In the genomic region with DNA sequence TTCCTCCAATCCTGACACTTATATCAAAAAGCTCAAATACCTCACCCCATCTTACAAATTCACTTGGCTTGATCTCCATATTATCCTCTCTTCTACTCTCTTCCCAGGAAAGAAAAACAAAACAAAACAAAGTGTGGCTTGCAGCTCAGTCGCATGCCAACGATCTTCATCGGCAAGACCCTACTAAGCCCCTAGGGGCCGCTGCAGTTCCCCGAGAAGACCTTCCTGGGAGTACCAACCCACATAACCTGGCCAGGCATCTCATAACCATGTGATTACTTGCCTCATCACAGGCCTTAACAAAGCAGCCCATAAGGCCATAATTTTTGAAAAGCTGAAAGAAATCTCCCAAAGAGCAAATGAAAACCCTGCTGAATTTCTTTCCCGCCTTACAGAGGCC, we compare ENCODE assay signal across 8 cellular contexts.
DNase-seq lines count a peak whose midpoint lies in the region; ATAC-seq and TF ChIP-seq lines count a peak whose summit lies in the region.

No MANE protein-coding gene starts in this region.

- peak overlapping the region; percentile 73; the same call in 1 of the 2 replicates for H3K4me2 ChIP-seq in DOHH2 (ENCODE audit: low read length)

- 56% methylated on average over 6 of the region's 6 CpGs for WGBS in liver

- H3F3A ChIP-seq in DOHH2 (ENCODE audit: control insufficient read depth, insufficient read depth), result peaks cover 11% of the 10 kb centered on the region

- no peaks in the 10 kb centered on the region for H3K9me2 ChIP-seq in DOHH2 (replicated peaks; ENCODE audit: control insufficient read depth, low read length)

- H3K4me1 ChIP-seq in DOHH2 (ENCODE audit: control insufficient read depth, low read length) (peaks cover 57% of the 10 kb centered on the region), liver (ENCODE audit: control insufficient read depth in 4 of 4, insufficient read depth in 4 of 4, low read length in 3 of 4) (no peaks in the 10 kb centered on the region)

- H3K9me3 ChIP-seq in DOHH2 (ENCODE audit: control insufficient read depth, insufficient read depth, low read length) (peaks cover 77% of the 10 kb centered on the region), liver (ENCODE audit: control insufficient read depth in 4 of 4, low read length in 3 of 4) (peaks cover 0 to 3% (median 0%) of the 10 kb centered on the region in 4 donors)

- no peaks in the 10 kb centered on the region for H4K20me1 ChIP-seq in DOHH2 (ENCODE audit: control insufficient read depth, insufficient read depth, low read depth, low read length)

- H3K27ac ChIP-seq in DOHH2 (ENCODE audit: low read depth, low read length), result peak overlapping the region; percentile 93
- no peak overlapping the region for H3K27ac ChIP-seq in VCaP
- H3K27ac ChIP-seq in liver (ENCODE audit: low read depth in 1 of 2, low read length in 2 of 2), result no peak overlapping the region

- H3K36me3 ChIP-seq in DOHH2 (ENCODE audit: control insufficient read depth, low read length), result peaks cover 82% of the 10 kb centered on the region
- no peaks in the 10 kb centered on the region for H3K36me3 ChIP-seq in liver (ENCODE audit: control insufficient read depth in 4 of 4, insufficient read depth in 3 of 4, low read depth in 1 of 4, low read length in 3 of 4)

- DNase-seq in LoVo (ENCODE audit: low spot score) (peak; percentile 24), activated gamma-delta T cell treated with Interleukin-2 at 50 U/mL for 16 hours (no peak), NCI-H524 treated with DMSO at 0.1 percent for 48 hours (lab: John Stamatoyannopoulos, UW) (no peak), GM10266 (ENCODE audit: extremely low spot score) (no peak)

- TF ChIP-seq RAD21 in liver (IDR thresholded peaks at IDR 0.05), result peak; percentile 71 to 81

- TF ChIP-seq CTCF in DOHH2 (IDR thresholded peaks at IDR 0.05; ENCODE audit: low read depth, low read length, poor library complexity, severe bottlenecking) (peak; percentile 21), VCaP (conservative IDR thresholded peaks at IDR 0.05) (peak; percentile 44; the same call in 1 of the 2 replicates), liver (IDR thresholded peaks at IDR 0.05; ENCODE audit: low read depth, low read length, missing input control) (peak; percentile 41), GM10266 (IDR thresholded peaks at IDR 0.05; ENCODE audit: control insufficient read depth, insufficient read depth, low read depth, missing control alignments) (no peak)

- H3K27me3 ChIP-seq in DOHH2 (ENCODE audit: control insufficient read depth, low read length) (no peaks in the 10 kb centered on the region), liver (ENCODE audit: control insufficient read depth in 4 of 4, insufficient read depth in 4 of 4, low read length in 3 of 4) (no peaks in the 10 kb centered on the region)

- ATAC-seq in HG03095 (IDR thresholded peaks at IDR 0.05; ENCODE audit: unreplicated experiment), result no peak

- H3K4me3 ChIP-seq in DOHH2 (ENCODE audit: low read length) (peak overlapping the region; percentile 70), liver (ENCODE audit: low read depth in 1 of 3, low read length in 3 of 3) (no peak overlapping the region)

- H3K9ac ChIP-seq in liver (ENCODE audit: low read depth in 1 of 2, low read length in 2 of 2), result no peak overlapping the region

- peaks cover 16% of the 10 kb centered on the region for H3K79me2 ChIP-seq in DOHH2 (ENCODE audit: control insufficient read depth, low read length)

TF ChIP-seq in liver, 16 proteins besides CTCF, POLR2A, EP300 and RAD21:
- TF ChIP-seq SP1 (IDR thresholded peaks at IDR 0.05), result no peak
- TF ChIP-seq, protein P1, sequence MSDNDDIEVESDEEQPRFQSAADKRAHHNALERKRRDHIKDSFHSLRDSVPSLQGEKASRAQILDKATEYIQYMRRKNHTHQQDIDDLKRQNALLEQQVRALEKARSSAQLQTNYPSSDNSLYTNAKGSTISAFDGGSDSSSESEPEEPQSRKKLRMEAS (IDR thresholded peaks at IDR 0.05), result no peak
- TF ChIP-seq RXRA (IDR thresholded peaks at IDR 0.05), result no peak
- TF ChIP-seq, protein P2, sequence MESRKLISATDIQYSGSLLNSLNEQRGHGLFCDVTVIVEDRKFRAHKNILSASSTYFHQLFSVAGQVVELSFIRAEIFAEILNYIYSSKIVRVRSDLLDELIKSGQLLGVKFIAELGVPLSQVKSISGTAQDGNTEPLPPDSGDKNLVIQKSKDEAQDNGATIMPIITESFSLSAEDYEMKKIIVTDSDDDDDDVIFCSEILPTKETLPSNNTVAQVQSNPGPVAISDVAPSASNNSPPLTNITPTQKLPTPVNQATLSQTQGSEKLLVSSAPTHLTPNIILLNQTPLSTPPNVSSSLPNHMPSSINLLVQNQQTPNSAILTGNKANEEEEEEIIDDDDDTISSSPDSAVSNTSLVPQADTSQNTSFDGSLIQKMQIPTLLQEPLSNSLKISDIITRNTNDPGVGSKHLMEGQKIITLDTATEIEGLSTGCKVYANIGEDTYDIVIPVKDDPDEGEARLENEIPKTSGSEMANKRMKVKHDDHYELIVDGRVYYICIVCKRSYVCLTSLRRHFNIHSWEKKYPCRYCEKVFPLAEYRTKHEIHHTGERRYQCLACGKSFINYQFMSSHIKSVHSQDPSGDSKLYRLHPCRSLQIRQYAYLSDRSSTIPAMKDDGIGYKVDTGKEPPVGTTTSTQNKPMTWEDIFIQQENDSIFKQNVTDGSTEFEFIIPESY (IDR thresholded peaks at IDR 0.05), result no peak
- TF ChIP-seq, protein P3, sequence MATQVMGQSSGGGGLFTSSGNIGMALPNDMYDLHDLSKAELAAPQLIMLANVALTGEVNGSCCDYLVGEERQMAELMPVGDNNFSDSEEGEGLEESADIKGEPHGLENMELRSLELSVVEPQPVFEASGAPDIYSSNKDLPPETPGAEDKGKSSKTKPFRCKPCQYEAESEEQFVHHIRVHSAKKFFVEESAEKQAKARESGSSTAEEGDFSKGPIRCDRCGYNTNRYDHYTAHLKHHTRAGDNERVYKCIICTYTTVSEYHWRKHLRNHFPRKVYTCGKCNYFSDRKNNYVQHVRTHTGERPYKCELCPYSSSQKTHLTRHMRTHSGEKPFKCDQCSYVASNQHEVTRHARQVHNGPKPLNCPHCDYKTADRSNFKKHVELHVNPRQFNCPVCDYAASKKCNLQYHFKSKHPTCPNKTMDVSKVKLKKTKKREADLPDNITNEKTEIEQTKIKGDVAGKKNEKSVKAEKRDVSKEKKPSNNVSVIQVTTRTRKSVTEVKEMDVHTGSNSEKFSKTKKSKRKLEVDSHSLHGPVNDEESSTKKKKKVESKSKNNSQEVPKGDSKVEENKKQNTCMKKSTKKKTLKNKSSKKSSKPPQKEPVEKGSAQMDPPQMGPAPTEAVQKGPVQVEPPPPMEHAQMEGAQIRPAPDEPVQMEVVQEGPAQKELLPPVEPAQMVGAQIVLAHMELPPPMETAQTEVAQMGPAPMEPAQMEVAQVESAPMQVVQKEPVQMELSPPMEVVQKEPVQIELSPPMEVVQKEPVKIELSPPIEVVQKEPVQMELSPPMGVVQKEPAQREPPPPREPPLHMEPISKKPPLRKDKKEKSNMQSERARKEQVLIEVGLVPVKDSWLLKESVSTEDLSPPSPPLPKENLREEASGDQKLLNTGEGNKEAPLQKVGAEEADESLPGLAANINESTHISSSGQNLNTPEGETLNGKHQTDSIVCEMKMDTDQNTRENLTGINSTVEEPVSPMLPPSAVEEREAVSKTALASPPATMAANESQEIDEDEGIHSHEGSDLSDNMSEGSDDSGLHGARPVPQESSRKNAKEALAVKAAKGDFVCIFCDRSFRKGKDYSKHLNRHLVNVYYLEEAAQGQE (IDR thresholded peaks at IDR 0.05), result no peak
- TF ChIP-seq YY1 (IDR thresholded peaks at IDR 0.05), result no peak
TF ChIP-seq in liver: peak in this region for 0.
